25 cellular contexts compared by ENCODE assay signal in genomic region chr16:23158114-23158513, GRCh38. TPM values are rescaled to one million over a fixed set of nuclear protein-coding genes. Genes with fewer than 3 reads are reported as not detected.
A peak's percentile ranks its signal among the peaks of the same experiment; 100 is the strongest.
DNase-seq lines count a peak whose midpoint lies in the region; TF ChIP-seq lines count a peak whose summit lies in the region.
"Had no signal": no experiment of that assay in that cellular context is flagged by ENCODE, and none has a peak within 500 bp of the region (broad histone marks: within the 10 kb centered on the region; RNA-seq: fewer than 3 reads in every experiment).

No MANE protein-coding gene starts in this region.

- POLR2A ChIA-PET in HEK293 (lab: Yijun Ruan, JAX): interaction anchor here (0.7 kb wide), 1 partner anchor 46 kb away, joined by 3 read pairs; no protein-coding TSS in a partner anchor

- H3K36me3 ChIP-seq in HEK293 (ENCODE audit: control insufficient read depth in 2 of 2, insufficient read depth in 1 of 2, low read length in 2 of 2) (no peaks in the 10 kb centered on the region), Karpas-422 (ENCODE audit: insufficient read depth, low read length) (no peaks in the 10 kb centered on the region), endodermal cell (ENCODE audit: control insufficient read depth, insufficient read depth, low read length) (no peaks in the 10 kb centered on the region)
- H3K36me3 ChIP-seq: BE2C, BLaER1 had no signal

- TF ChIP-seq CTCF in HEK293 (tag by site-specific recombination; IDR thresholded peaks at IDR 0.05) (no peak), osteocyte (IDR thresholded peaks at IDR 0.05) (no peak), endodermal cell (conservative IDR thresholded peaks at IDR 0.05) (no peak)

- no peak overlapping the region for H3K4me2 ChIP-seq in Karpas-422 (ENCODE audit: low read depth, low read length, poor library complexity, severe bottlenecking)
- H3K4me2 ChIP-seq: BLaER1 had no signal

- H3K4me3 ChIP-seq in HEK293 (ENCODE audit: low read depth, low read length) (no peak overlapping the region), Karpas-422 (ENCODE audit: low read length) (no peak overlapping the region), endodermal cell (ENCODE audit: low read length) (no peak overlapping the region)
- H3K4me3 ChIP-seq: BLaER1, GM12878 had no signal

- H3K4me1 ChIP-seq in HEK293 (ENCODE audit: control insufficient read depth, insufficient read depth, low read length): no peaks in the 10 kb centered on the region
- H3K4me1 ChIP-seq in Karpas-422 (ENCODE audit: low read length): no peaks in the 10 kb centered on the region
- H3K4me1 ChIP-seq in endodermal cell (ENCODE audit: control insufficient read depth, insufficient read depth, low read length): no peaks in the 10 kb centered on the region
- H3K4me1 ChIP-seq: BE2C had no signal

- no peak overlapping the region for H3K27ac Mint-ChIP-seq in osteocyte (ENCODE audit: unreplicated experiment)
- no peak overlapping the region for H3K27ac Mint-ChIP-seq in endodermal cell
- H3K27ac Mint-ChIP-seq: CD14-positive monocyte; CD4-positive, alpha-beta memory T cell; CD8-positive, alpha-beta memory T cell had no signal

- no peak overlapping the region for H2AFZ ChIP-seq in Karpas-422 (ENCODE audit: low read length)

- no peaks in the 10 kb centered on the region for H3K9me3 Mint-ChIP-seq in osteocyte (ENCODE audit: unreplicated experiment)
- peaks cover 17% of the 10 kb centered on the region for H3K9me3 Mint-ChIP-seq in endodermal cell
- H3K9me3 Mint-ChIP-seq: CD4-positive, CD25-positive, alpha-beta regulatory T cell; CD8-positive, alpha-beta memory T cell had no signal

- DNase-seq in Karpas-422 (peak; percentile 23), osteocyte (ENCODE audit: extremely low spot score, unreplicated experiment) (peak; percentile 23), endodermal cell (no peak)
- no peak for DNase-seq in activated CD4-positive, alpha-beta T cell treated with anti-CD3 and anti-CD28 coated beads, Interleukin-2, amount 50 U/mL, for 48 hours
- DNase-seq: 8988T; ACHN; BE2C; C1 segment of cervical spinal cord; CD4-positive, alpha-beta memory T cell; CD4-positive, CD25-positive, alpha-beta regulatory T cell; CD8-positive, alpha-beta memory T cell; COR-L47; DMS 273 treated with DMSO at 0.1 percent for 48 hours; DMS153; DMS53; DMS79; DND-41; EL; GDM1 had no signal

- H3K27ac ChIP-seq in HEK293 (ENCODE audit: extremely low read depth, low read depth, low read length) (no peak overlapping the region), Karpas-422 (ENCODE audit: low read length) (no peak overlapping the region), endodermal cell (ENCODE audit: low read depth, low read length) (no peak overlapping the region)
- H3K27ac ChIP-seq: BLaER1 had no signal

- H3K36me3 Mint-ChIP-seq in osteocyte (ENCODE audit: unreplicated experiment) (no peaks in the 10 kb centered on the region), endodermal cell (ENCODE audit: low read depth) (no peaks in the 10 kb centered on the region)
- H3K36me3 Mint-ChIP-seq: CD14-positive monocyte; CD4-positive, alpha-beta memory T cell; CD4-positive, CD25-positive, alpha-beta regulatory T cell had no signal

- H3K9ac ChIP-seq in Karpas-422 (ENCODE audit: low read length): no peak overlapping the region
- no peak overlapping the region for H3K9ac ChIP-seq in endodermal cell (ENCODE audit: extremely low read depth, low read length, poor library complexity, severe bottlenecking)
- H3K9ac ChIP-seq: BLaER1 had no signal

- H3K4me1 Mint-ChIP-seq in osteocyte (ENCODE audit: unreplicated experiment) (no peaks in the 10 kb centered on the region), endodermal cell (no peaks in the 10 kb centered on the region)
- H3K4me1 Mint-ChIP-seq: CD14-positive monocyte had no signal

- no peaks in the 10 kb centered on the region for H3K79me2 ChIP-seq in Karpas-422 (ENCODE audit: low read length)

- 89 to 96% methylated on average over 3 to 6 of the region's 6 CpGs for WGBS in endodermal cell (ENCODE audit: insufficient coverage in 1 of 2, insufficient read length in 1 of 2), 2 experiments

- no peaks in the 10 kb centered on the region for H3K9me3 ChIP-seq in HEK293 (ENCODE audit: control insufficient read depth, insufficient read depth, low read depth, low read length)
- no peaks in the 10 kb centered on the region for H3K9me3 ChIP-seq in Karpas-422 (ENCODE audit: low read length)
- H3K9me3 ChIP-seq in endodermal cell (ENCODE audit: control insufficient read depth, low read length): no peaks in the 10 kb centered on the region
- H3K9me3 ChIP-seq: BE2C, BLaER1 had no signal

- no peaks in the 10 kb centered on the region for H4K20me1 ChIP-seq in Karpas-422 (ENCODE audit: insufficient read depth, low read depth, low read length)
- H4K20me1 ChIP-seq: BLaER1 had no signal

- H3K9me2 ChIP-seq in Karpas-422 (replicated peaks; ENCODE audit: insufficient read depth, low read length): no peaks in the 10 kb centered on the region

- H3K4me3 Mint-ChIP-seq in osteocyte (ENCODE audit: unreplicated experiment) (no peak overlapping the region), endodermal cell (no peak overlapping the region)
- H3K4me3 Mint-ChIP-seq: CD14-positive monocyte; CD4-positive, alpha-beta memory T cell; CD4-positive, CD25-positive, alpha-beta regulatory T cell had no signal

- no peaks in the 10 kb centered on the region for H3K27me3 ChIP-seq in Karpas-422 (ENCODE audit: low read length)
- H3K27me3 ChIP-seq in endodermal cell (ENCODE audit: control insufficient read depth, insufficient read depth, low read length, poor library complexity, severe bottlenecking): no peaks in the 10 kb centered on the region
- H3K27me3 ChIP-seq: BE2C, BLaER1 had no signal

- H3K27me3 Mint-ChIP-seq in osteocyte (ENCODE audit: unreplicated experiment): peaks cover 39% of the 10 kb centered on the region
- peaks cover 5% of the 10 kb centered on the region for H3K27me3 Mint-ChIP-seq in endodermal cell (ENCODE audit: insufficient read depth)

- CTCF ChIA-PET in HEK293 (lab: Yijun Ruan, JAX): interaction anchor here (1.0 kb wide), 1 partner anchor 103 kb away, joined by 3 read pairs; no protein-coding TSS in a partner anchor

TF ChIP-seq in HEK293, 187 proteins besides CTCF, POLR2A, EP300 and RAD21:
- TF ChIP-seq HOXA7 (CRISPR knock-in tag; IDR thresholded peaks at IDR 0.05; ENCODE audit: borderline replicate concordance): no peak
- TF ChIP-seq, protein P1, sequence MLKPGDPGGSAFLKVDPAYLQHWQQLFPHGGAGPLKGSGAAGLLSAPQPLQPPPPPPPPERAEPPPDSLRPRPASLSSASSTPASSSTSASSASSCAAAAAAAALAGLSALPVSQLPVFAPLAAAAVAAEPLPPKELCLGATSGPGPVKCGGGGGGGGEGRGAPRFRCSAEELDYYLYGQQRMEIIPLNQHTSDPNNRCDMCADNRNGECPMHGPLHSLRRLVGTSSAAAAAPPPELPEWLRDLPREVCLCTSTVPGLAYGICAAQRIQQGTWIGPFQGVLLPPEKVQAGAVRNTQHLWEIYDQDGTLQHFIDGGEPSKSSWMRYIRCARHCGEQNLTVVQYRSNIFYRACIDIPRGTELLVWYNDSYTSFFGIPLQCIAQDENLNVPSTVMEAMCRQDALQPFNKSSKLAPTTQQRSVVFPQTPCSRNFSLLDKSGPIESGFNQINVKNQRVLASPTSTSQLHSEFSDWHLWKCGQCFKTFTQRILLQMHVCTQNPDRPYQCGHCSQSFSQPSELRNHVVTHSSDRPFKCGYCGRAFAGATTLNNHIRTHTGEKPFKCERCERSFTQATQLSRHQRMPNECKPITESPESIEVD (tag by site-specific recombination; IDR thresholded peaks at IDR 0.05): no peak
- no peak for TF ChIP-seq ZNF335 (tag by site-specific recombination; conservative IDR thresholded peaks at IDR 0.05)
- TF ChIP-seq, protein P2, sequence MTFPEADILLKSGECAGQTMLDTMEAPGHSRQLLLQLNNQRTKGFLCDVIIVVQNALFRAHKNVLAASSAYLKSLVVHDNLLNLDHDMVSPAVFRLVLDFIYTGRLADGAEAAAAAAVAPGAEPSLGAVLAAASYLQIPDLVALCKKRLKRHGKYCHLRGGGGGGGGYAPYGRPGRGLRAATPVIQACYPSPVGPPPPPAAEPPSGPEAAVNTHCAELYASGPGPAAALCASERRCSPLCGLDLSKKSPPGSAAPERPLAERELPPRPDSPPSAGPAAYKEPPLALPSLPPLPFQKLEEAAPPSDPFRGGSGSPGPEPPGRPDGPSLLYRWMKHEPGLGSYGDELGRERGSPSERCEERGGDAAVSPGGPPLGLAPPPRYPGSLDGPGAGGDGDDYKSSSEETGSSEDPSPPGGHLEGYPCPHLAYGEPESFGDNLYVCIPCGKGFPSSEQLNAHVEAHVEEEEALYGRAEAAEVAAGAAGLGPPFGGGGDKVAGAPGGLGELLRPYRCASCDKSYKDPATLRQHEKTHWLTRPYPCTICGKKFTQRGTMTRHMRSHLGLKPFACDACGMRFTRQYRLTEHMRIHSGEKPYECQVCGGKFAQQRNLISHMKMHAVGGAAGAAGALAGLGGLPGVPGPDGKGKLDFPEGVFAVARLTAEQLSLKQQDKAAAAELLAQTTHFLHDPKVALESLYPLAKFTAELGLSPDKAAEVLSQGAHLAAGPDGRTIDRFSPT (tag by site-specific recombination; IDR thresholded peaks at IDR 0.05): no peak
- TF ChIP-seq ZNF239 (tag by site-specific recombination; IDR thresholded peaks at IDR 0.05): peak; percentile 71; the same call in 1 of the 2 replicates
TF ChIP-seq in HEK293: peak in this region for 1.

RNA-seq across cellular contexts. Expression of gene USP31, which starts 8.9 kb away (rescaled TPM):
- total RNA-seq in Karpas-422 (2014; rRNA removed; shearing (Covaris generic); ENCODE audit: low replicate concordance): 1.4 and 3.5 TPM in 2 replicates
- total RNA-seq in osteocyte (7.9 and 8.4 TPM in 2 replicates), endodermal cell (10 to 100 TPM; 19.9 to 22.1 TPM)
- polyA plus RNA-seq in endodermal cell (2013, experiment 1 of 2): 5.9 TPM
- 5.8 TPM for polyA plus RNA-seq in endodermal cell (2013, experiment 2 of 2)

RNA-seq across cellular contexts. Expression of gene SCNN1G, which starts 24.4 kb away (rescaled TPM):
- not detected in 2 replicates for total RNA-seq in Karpas-422 (2014; rRNA removed; shearing (Covaris generic); ENCODE audit: low replicate concordance)
- total RNA-seq in osteocyte (not detected in 2 replicates), endodermal cell (under 1 TPM in 1 of 2 donors, not detected in 1; 0.09 TPM)
- 0.18 TPM for polyA plus RNA-seq in endodermal cell (2013, experiment 1 of 2)
- not detected for polyA plus RNA-seq in endodermal cell (2013, experiment 2 of 2)
- total RNA-seq: CD4-positive, alpha-beta memory T cell; CD4-positive, CD25-positive, alpha-beta regulatory T cell; CD8-positive, alpha-beta memory T cell; G401 had no signal
- polyA plus RNA-seq: AG04450; CD14-positive monocyte; CD4-positive, alpha-beta memory T cell; CD4-positive, CD25-positive, alpha-beta regulatory T cell; CD8-positive, alpha-beta memory T cell had no signal

Comparison
In these comparisons a context has a peak if more than half of its experiments do, and no peak if none do; other contexts are left out.
1. DNase-seq: peak in Karpas-422 (single experiment) and osteocyte (single experiment); none in activated CD4-positive, alpha-beta T cell treated with anti-CD3 and anti-CD28 coated beads, Interleukin-2, amount 50 U/mL, for 48 hours (0 of 2) and endodermal cell (single experiment).